In genomic region chr1:205709059-205709398, GRCh38 we compare ENCODE assay signal across 16 cellular contexts. TPM values are rescaled to one million over a fixed set of nuclear protein-coding genes. Genes with fewer than 3 reads are reported as not detected.
DNase-seq lines count a peak whose midpoint lies in the region; ATAC-seq, FAIRE-seq and TF ChIP-seq lines count a peak whose summit lies in the region.
"Had no signal": no experiment of that assay in that cellular context is flagged by ENCODE, and none has a peak within 500 bp of the region (broad histone marks: within the 10 kb centered on the region; RNA-seq: fewer than 3 reads in every experiment).

No MANE protein-coding gene starts in this region.

- intact Hi-C loops in HepG2 (cut with micrococcal nuclease; ENCODE audit: unreplicated experiment): no loop called here
- intact Hi-C loops in head of caudate nucleus (cut with DNase I): loop anchor here (10.0 kb wide), 1 partner anchor 114 kb away; no protein-coding TSS in a partner anchor

- POLR2A ChIA-PET in HepG2 (lab: Yijun Ruan, JAX) (interaction anchor here (1.1 to 2.2 kb wide), 6 partner anchors 15 to 126 kb away, joined by 3 to 16 read pairs (median 5); partner anchors contain the start of gene SLC45A3), T-cell (lab: Charles Lee) (interaction anchor here in 1 of 2 donors (0.6 kb wide), 1 partner anchor 727 kb away, joined by 3 read pairs; no protein-coding TSS in a partner anchor)

- no peaks in the 10 kb centered on the region for H3K36me3 ChIP-seq in HepG2 (replicated peaks in 1 of 2; ENCODE audit: control insufficient read depth in 1 of 2, insufficient read depth in 2 of 2, low read length in 2 of 2)
- H3K36me3 ChIP-seq: neutrophil had no signal

- no peaks in the 10 kb centered on the region for H3K79me2 ChIP-seq in HepG2 (ENCODE audit: insufficient read depth, low read length)

- BruUV-seq in HepG2 (replicated peaks; lab: Mats Ljungman, UMichigan): no TSS peak

- no peaks in the 10 kb centered on the region for H3K27me3 Mint-ChIP-seq in natural killer cell treated with Interleukin-12 subunit alpha and Interleukin-12 subunit beta and Interleukin-15 and Interleukin-18, amount 100 ng/mL, for 72 hours
- no peaks in the 10 kb centered on the region for H3K27me3 Mint-ChIP-seq in T-cell

- TF ChIP-seq POLR2A in HepG2 (IDR thresholded peaks at IDR 0.05; ENCODE audit: insufficient read depth in 1 of 2, low read depth in 2 of 2, low read length in 2 of 2): no peak

- H4K20me1 ChIP-seq in HepG2 (ENCODE audit: insufficient read depth, low read length): no peaks in the 10 kb centered on the region

- peaks cover 4% of the 10 kb centered on the region for H3K36me3 Mint-ChIP-seq in natural killer cell treated with Interleukin-12 subunit alpha and Interleukin-12 subunit beta and Interleukin-15 and Interleukin-18, amount 100 ng/mL, for 72 hours
- H3K36me3 Mint-ChIP-seq in T-cell: peaks cover 19% of the 10 kb centered on the region

- in situ Hi-C loops in HepG2 (cut with HindIII; ENCODE audit: extremely low pct_ligation_motif_present, low pct_unique_long_range_greater_than_20kb): no loop called here

- no peak for TF ChIP-seq RAD21 in HepG2 (CRISPR knock-in tag; IDR thresholded peaks at IDR 0.05)

- no peak overlapping the region for H2AFZ ChIP-seq in HepG2 (ENCODE audit: low read length)

- TF ChIP-seq CTCF in 22Rv1 (IDR thresholded peaks at IDR 0.05) (no peak), HepG2 (CRISPR knock-in tag; IDR thresholded peaks at IDR 0.05) (no peak)

- no peak overlapping the region for H3K4me3 ChIP-seq in HepG2 (replicated peaks in 1 of 3; ENCODE audit: insufficient read depth in 1 of 3, low read depth in 2 of 3, low read length in 3 of 3)
- H3K4me3 ChIP-seq: coronary artery had no signal

- FAIRE-seq in HepG2 (lab: Jason Lieb, UNC): no peak

- peak overlapping the region in 1 of 2 donors; percentile 18 for H3K27ac Mint-ChIP-seq in natural killer cell treated with Interleukin-12 subunit alpha and Interleukin-12 subunit beta and Interleukin-15 and Interleukin-18, amount 100 ng/mL, for 72 hours
- no peak overlapping the region for H3K27ac Mint-ChIP-seq in T-cell

- H3K27me3 ChIP-seq in HepG2 (ENCODE audit: control insufficient read depth in 1 of 2, insufficient read depth in 2 of 2, low read length in 2 of 2): no peaks in the 10 kb centered on the region
- H3K27me3 ChIP-seq: neutrophil had no signal

- H3K9ac ChIP-seq in HepG2 (ENCODE audit: insufficient read depth, low read depth, low read length): no peak overlapping the region

- H3K4me1 ChIP-seq in HepG2 (ENCODE audit: insufficient read depth, low read length): peaks cover 78% of the 10 kb centered on the region

- peak overlapping the region; percentile 91 for H3K27ac ChIP-seq in 22Rv1
- H3K27ac ChIP-seq in HepG2 (ENCODE audit: extremely low read length, insufficient read depth, low read length): peak overlapping the region; percentile 53
- H3K27ac ChIP-seq: coronary artery, HL-60, neutrophil had no signal

- peak; percentile 30 for DNase-seq in HCEC 1CT
- peak; percentile 77 for DNase-seq in dermis blood vessel endothelial cell
- DNase-seq in HepG2 (ENCODE audit: low spot score): peak; percentile 47
- DNase-seq in natural killer cell treated with Interleukin-12 subunit alpha and Interleukin-12 subunit beta and Interleukin-15 and Interleukin-18, amount 100 ng/mL, for 72 hours (ENCODE audit: low spot score): no peak
- no peak for DNase-seq in hypothalamus (lab: John Stamatoyannopoulos, UW)
- no peak for DNase-seq in T-cell
- DNase-seq in head of caudate nucleus: no peak
- DNase-seq: activated naive CD4-positive, alpha-beta T cell; foreskin melanocyte; GOT3; stimulated activated CD4-positive, alpha-beta T cell treated with anti-CD3 and anti-CD28 coated beads, Interleukin-2, amount 100 ng/mL, for 24 hours; T-helper 2 cell had no signal

- no peaks in the 10 kb centered on the region for H3K9me3 ChIP-seq in HepG2 (ENCODE audit: low read length)
- H3K9me3 ChIP-seq: neutrophil had no signal

- no peak for TF ChIP-seq EP300 in HepG2 (IDR thresholded peaks at IDR 0.05; ENCODE audit: low read depth in 2 of 2, low read length in 2 of 2)
- TF ChIP-seq EP300 in HepG2 (CRISPR knock-in tag; IDR thresholded peaks at IDR 0.05; ENCODE audit: borderline replicate concordance): no peak

- WGBS in HepG2 (ENCODE audit: low lambda C conversion rate): 21% methylated on average over 4 of the region's 4 CpGs

- CTCF ChIA-PET in HepG2 (lab: Yijun Ruan, JAX; ENCODE audit: low intra/inter-chr PET ratio, low total read pairs): interaction anchor here (1.2 to 4.4 kb wide), 2 partner anchors 44 to 50 kb away, joined by 3 to 83 read pairs; no protein-coding TSS in a partner anchor
- CTCF ChIA-PET in T-cell (lab: Charles Lee): interaction anchor here (0.6 to 6.5 kb wide), 6 partner anchors 50 to 171 kb away, joined by 3 to 83 read pairs (median 8); no protein-coding TSS in a partner anchor

- no peak overlapping the region for H3K4me3 Mint-ChIP-seq in natural killer cell treated with Interleukin-12 subunit alpha and Interleukin-12 subunit beta and Interleukin-15 and Interleukin-18, amount 100 ng/mL, for 72 hours
- H3K4me3 Mint-ChIP-seq in T-cell: no peak overlapping the region

- H3K4me2 ChIP-seq in HepG2 (ENCODE audit: low read depth, low read length): peak overlapping the region; percentile 28

- peaks cover 6 to 10% of the 10 kb centered on the region in 2 donors for H3K4me1 Mint-ChIP-seq in natural killer cell treated with Interleukin-12 subunit alpha and Interleukin-12 subunit beta and Interleukin-15 and Interleukin-18, amount 100 ng/mL, for 72 hours (ENCODE audit: low read depth in 2 of 2)
- peaks cover 11 to 23% (median 15%) of the 10 kb centered on the region in 3 donors for H3K4me1 Mint-ChIP-seq in T-cell

- H3K9me3 Mint-ChIP-seq in natural killer cell treated with Interleukin-12 subunit alpha and Interleukin-12 subunit beta and Interleukin-15 and Interleukin-18, amount 100 ng/mL, for 72 hours: no peaks in the 10 kb centered on the region
- H3K9me3 Mint-ChIP-seq in T-cell: no peaks in the 10 kb centered on the region

- ATAC-seq in HepG2: peak; percentile 75
- no peak for ATAC-seq in natural killer cell treated with Interleukin-12 subunit alpha and Interleukin-12 subunit beta and Interleukin-15 and Interleukin-18, amount 100 ng/mL, for 72 hours
- ATAC-seq in T-cell (replicated peaks in 1 of 4): no peak

RNA-seq across cellular contexts. Expression of gene SLC45A3, which starts 28.7 kb away (rescaled TPM):
- 23.7 and 34.9 TPM in 2 replicates for total RNA-seq in dermis blood vessel endothelial cell
- total RNA-seq in HepG2 (2016; rRNA removed; fragmentation: Illumina TruSeq; extraction: Trizol): 1.9 and 3.4 TPM in 2 replicates
- 0.97 and 1.2 TPM in 2 replicates for total RNA-seq in HepG2 (2016; cell fraction: cytosol; rRNA removed; fragmentation: Illumina TruSeq; extraction: Trizol; ENCODE audit: low read depth)
- 1.8 and 4.0 TPM in 2 replicates for total RNA-seq in HepG2 (2016; cell fraction: insoluble cytoplasmic fraction; rRNA removed; fragmentation: Illumina TruSeq; extraction: Trizol)
- 2.7 and 3.3 TPM in 2 replicates for total RNA-seq in HepG2 (2016; cell fraction: membrane; rRNA removed; fragmentation: Illumina TruSeq; extraction: Trizol)
- 2.3 and 3.7 TPM in 2 replicates for total RNA-seq in HepG2 (2016; cell fraction: nucleus; rRNA removed; fragmentation: Illumina TruSeq; extraction: Trizol)
- 4.1 and 7.3 TPM in 2 replicates for polyA plus RNA-seq in HepG2 (2011; rRNA removed)
- 4.4 TPM in 2 replicates for polyA plus RNA-seq in HepG2 (2011; cell fraction: cytosol; rRNA removed)
- polyA plus RNA-seq in HepG2 (2011; cell fraction: nucleus; rRNA removed): 7.3 and 8.6 TPM in 2 replicates
- 4.0 and 4.7 TPM in 2 replicates for polyA plus RNA-seq in HepG2 (2012)
- 0.65 and 0.73 TPM in 2 replicates for polyA plus RNA-seq in HepG2 (2016; cell fraction: cytosol; fragmentation: Illumina TruSeq; extraction: Trizol; ENCODE audit: low read depth)
- 2.0 and 2.1 TPM in 2 replicates for polyA plus RNA-seq in HepG2 (2016; cell fraction: insoluble cytoplasmic fraction; fragmentation: Illumina TruSeq; extraction: Trizol; ENCODE audit: low read depth)
- 2.1 TPM in 2 replicates for polyA plus RNA-seq in HepG2 (2016; cell fraction: membrane; fragmentation: Illumina TruSeq; extraction: Trizol; ENCODE audit: low read depth)
- polyA plus RNA-seq in HepG2 (2016; cell fraction: nucleus; fragmentation: Illumina TruSeq; extraction: Trizol; ENCODE audit: insufficient read depth, low read depth): 5.1 and 6.0 TPM in 2 replicates
- 1.8 and 9.9 TPM in 2 replicates for polyA minus RNA-seq in HepG2 (2011; rRNA and poly(A)+ RNA removed; ENCODE audit: low replicate concordance)
- polyA minus RNA-seq in HepG2 (2011; cell fraction: cytosol; rRNA and poly(A)+ RNA removed): 3.3 and 3.4 TPM in 2 replicates
- 2.5 and 2.7 TPM in 2 replicates for polyA minus RNA-seq in HepG2 (2011; cell fraction: nucleus; rRNA and poly(A)+ RNA removed)
- total RNA-seq in natural killer cell treated with Interleukin-12 subunit alpha and Interleukin-12 subunit beta and Interleukin-15 and Interleukin-18, amount 100 ng/mL, for 72 hours: 1 to 10 TPM in 1 of 2 donors, under 1 TPM in 1; 0.64 to 5.1 TPM
- 1 to 10 TPM in 2 of 5 donors, under 1 TPM in 3; 0.35 to 2.1 (median 0.75) TPM for total RNA-seq in T-cell

RNA-seq across cellular contexts. Expression of gene NUCKS1, which starts 41.0 kb away (rescaled TPM):
- total RNA-seq in dermis blood vessel endothelial cell (86.8 and 160 TPM in 2 replicates), HepG2 (2016; rRNA removed; fragmentation: Illumina TruSeq; extraction: Trizol) (117 and 194 TPM in 2 replicates), T-cell (100 to 1,000 TPM in 1 of 5 donors, 10 to 100 TPM in 4; 84.0 to 101 (median 94.6) TPM)
- 10.3 and 15.8 TPM in 2 replicates for total RNA-seq in HepG2 (2016; cell fraction: cytosol; rRNA removed; fragmentation: Illumina TruSeq; extraction: Trizol; ENCODE audit: low read depth)
- total RNA-seq in HepG2 (2016; cell fraction: insoluble cytoplasmic fraction; rRNA removed; fragmentation: Illumina TruSeq; extraction: Trizol): 125 and 160 TPM in 2 replicates
- total RNA-seq in HepG2 (2016; cell fraction: membrane; rRNA removed; fragmentation: Illumina TruSeq; extraction: Trizol): 40.1 and 45.8 TPM in 2 replicates
- total RNA-seq in HepG2 (2016; cell fraction: nucleus; rRNA removed; fragmentation: Illumina TruSeq; extraction: Trizol): 67.8 and 73.8 TPM in 2 replicates
- 25.1 and 35.5 TPM in 2 replicates for polyA plus RNA-seq in HepG2 (2011; rRNA removed)
- 14.2 and 24.0 TPM in 2 replicates for polyA plus RNA-seq in HepG2 (2011; cell fraction: cytosol; rRNA removed)
- polyA plus RNA-seq in HepG2 (2011; cell fraction: nucleus; rRNA removed): 8.7 and 10.8 TPM in 2 replicates
- polyA plus RNA-seq in HepG2 (2012): 32.7 and 70.0 TPM in 2 replicates
- polyA plus RNA-seq in HepG2 (2016; cell fraction: cytosol; fragmentation: Illumina TruSeq; extraction: Trizol; ENCODE audit: low read depth): 15.9 and 27.1 TPM in 2 replicates
- 186 and 191 TPM in 2 replicates for polyA plus RNA-seq in HepG2 (2016; cell fraction: insoluble cytoplasmic fraction; fragmentation: Illumina TruSeq; extraction: Trizol; ENCODE audit: low read depth)
- polyA plus RNA-seq in HepG2 (2016; cell fraction: membrane; fragmentation: Illumina TruSeq; extraction: Trizol; ENCODE audit: low read depth): 54.3 and 56.5 TPM in 2 replicates
- polyA plus RNA-seq in HepG2 (2016; cell fraction: nucleus; fragmentation: Illumina TruSeq; extraction: Trizol; ENCODE audit: insufficient read depth, low read depth): 84.6 and 113 TPM in 2 replicates
- polyA minus RNA-seq in HepG2 (2011; rRNA and poly(A)+ RNA removed; ENCODE audit: low replicate concordance): 54.5 and 133 TPM in 2 replicates
- 45.1 and 46.0 TPM in 2 replicates for polyA minus RNA-seq in HepG2 (2011; cell fraction: cytosol; rRNA and poly(A)+ RNA removed)
- polyA minus RNA-seq in HepG2 (2011; cell fraction: nucleus; rRNA and poly(A)+ RNA removed): 41.1 and 52.6 TPM in 2 replicates
- 100 to 1,000 TPM in 1 of 2 donors, 10 to 100 TPM in 1; 95.1 to 156 TPM for total RNA-seq in natural killer cell treated with Interleukin-12 subunit alpha and Interleukin-12 subunit beta and Interleukin-15 and Interleukin-18, amount 100 ng/mL, for 72 hours

Comparison
In these comparisons a context has a peak if more than half of its experiments do, and no peak if none do; other contexts are left out.
1. DNase-seq: peak in HCEC 1CT (single experiment), dermis blood vessel endothelial cell (single experiment) and HepG2 (single experiment); none in natural killer cell treated with Interleukin-12 subunit alpha and Interleukin-12 subunit beta and Interleukin-15 and Interleukin-18, amount 100 ng/mL, for 72 hours (single experiment), hypothalamus (0 of 51), T-cell (0 of 34) and head of caudate nucleus (0 of 42).